12 cellular contexts compared by ENCODE assay signal in the genomic region with DNA sequence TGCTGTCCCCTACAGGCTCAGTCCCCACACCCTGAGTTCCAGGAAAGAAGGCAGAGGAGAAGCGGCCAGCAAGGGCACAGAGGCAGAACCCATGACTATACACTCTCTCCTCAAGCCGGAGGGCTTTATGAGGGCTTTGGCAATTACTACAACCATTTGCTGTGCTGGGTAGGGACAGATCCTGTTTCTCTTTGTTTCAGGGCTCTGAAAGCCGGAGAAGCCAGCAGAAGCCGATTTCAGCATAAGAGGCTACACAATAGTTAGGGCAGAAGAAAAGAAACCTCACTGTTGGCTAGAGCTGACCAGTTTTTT. TPM values are rescaled to one million over a fixed set of nuclear protein-coding genes. Genes with fewer than 3 reads are reported as not detected.
DNase-seq lines count a peak whose midpoint lies in the region; ATAC-seq and TF ChIP-seq lines count a peak whose summit lies in the region.
"Had no signal": no experiment of that assay in that cellular context is flagged by ENCODE, and none has a peak within 500 bp of the region (broad histone marks: within the 10 kb centered on the region; RNA-seq: fewer than 3 reads in every experiment).

No MANE protein-coding gene starts in this region.

- peak overlapping the region; percentile 76 for H2BK5ac ChIP-seq in neuronal stem cell (ENCODE audit: low read length)

- H2BK15ac ChIP-seq in neuronal stem cell (ENCODE audit: low read length): peak overlapping the region; percentile 86

- TF ChIP-seq CTCF in left ventricle myocardium inferior (IDR thresholded peaks at IDR 0.05; ENCODE audit: borderline replicate concordance): no peak
- no peak for TF ChIP-seq CTCF in vagina (IDR thresholded peaks at IDR 0.05)

- no peak overlapping the region for H4K8ac ChIP-seq in neuronal stem cell (ENCODE audit: low read depth, low read length)

- no peak overlapping the region for H2AFZ ChIP-seq in neuronal stem cell (ENCODE audit: low read length)

- ATAC-seq in left ventricle myocardium superior: no peak
- ATAC-seq in GM21529 (IDR thresholded peaks at IDR 0.05; ENCODE audit: unreplicated experiment): no peak
- no peak for ATAC-seq in GM18861 (IDR thresholded peaks at IDR 0.05; ENCODE audit: unreplicated experiment)

- H3K4me1 ChIP-seq in left ventricle myocardium inferior: peaks cover 60% of the 10 kb centered on the region
- H3K4me1 ChIP-seq in neuronal stem cell (ENCODE audit: control insufficient read depth in 2 of 2, insufficient read depth in 1 of 2, low read depth in 1 of 2, low read length in 2 of 2): peaks cover 21 to 40% of the 10 kb centered on the region in 2 donors
- peaks cover 60% of the 10 kb centered on the region for H3K4me1 ChIP-seq in vagina

- no peak for TF ChIP-seq POLR2A in vagina (IDR thresholded peaks at IDR 0.05)

- H3K4ac ChIP-seq in neuronal stem cell (ENCODE audit: low read length): peak overlapping the region; percentile 99

- H3K4me3 ChIP-seq in left ventricle myocardium inferior (no peak overlapping the region), neuronal stem cell (ENCODE audit: low read length in 2 of 2) (no peak overlapping the region), vagina (no peak overlapping the region)

- no peaks in the 10 kb centered on the region for H3K9me3 ChIP-seq in left ventricle myocardium inferior (replicated peaks)
- no peaks in the 10 kb centered on the region for H3K9me3 ChIP-seq in neuronal stem cell (replicated peaks in 1 of 2; ENCODE audit: control insufficient read depth in 2 of 2, insufficient read depth in 1 of 2, low read depth in 1 of 2, low read length in 2 of 2)
- H3K9me3 ChIP-seq in vagina: no peaks in the 10 kb centered on the region

- no peaks in the 10 kb centered on the region for H3K27me3 ChIP-seq in left ventricle myocardium inferior (ENCODE audit: low read depth)
- H3K27me3 ChIP-seq in neuronal stem cell (ENCODE audit: control insufficient read depth in 3 of 3, insufficient read depth in 3 of 3, low read depth in 1 of 3, low read length in 3 of 3): no peaks in the 10 kb centered on the region
- no peaks in the 10 kb centered on the region for H3K27me3 ChIP-seq in vagina

- WGBS in neuronal stem cell (ENCODE audit: extremely low coverage in 2 of 2, insufficient read length in 2 of 2, insufficient replicate concordance in 1 of 2), 2 donors: no CpG with 5 or more reads among the region's 4 CpGs

- H3K4me2 ChIP-seq in neuronal stem cell (ENCODE audit: insufficient read depth, low read length, poor library complexity, severe bottlenecking): no peak overlapping the region

- peaks cover 51% of the 10 kb centered on the region for H3K36me3 ChIP-seq in left ventricle myocardium inferior
- H3K36me3 ChIP-seq in neuronal stem cell (replicated peaks in 1 of 2; ENCODE audit: control insufficient read depth in 2 of 2, insufficient read depth in 2 of 2, low read length in 2 of 2): peaks cover 11 to 56% of the 10 kb centered on the region in 2 donors
- H3K36me3 ChIP-seq in vagina: peaks cover 0 to 49% of the 10 kb centered on the region in 2 donors

- DNase-seq in left ventricle myocardium inferior (no peak), left ventricle myocardium superior (no peak), epithelial cell of prostate (ENCODE audit: low read depth, low spot score) (no peak), neuronal stem cell (ENCODE audit: low spot score) (no peak), vagina (ENCODE audit: extremely low spot score in 2 of 2) (no peak), GM19240 (ENCODE audit: insufficient read length, low spot score) (no peak)
- DNase-seq: NCI-H1436 treated with DMSO at 0.1 percent for 48 hours, RPMI8226 had no signal

- H3K27ac ChIP-seq in left ventricle myocardium inferior (replicated peaks) (peak overlapping the region; percentile 85), epithelial cell of prostate (peak overlapping the region; percentile 13), neuronal stem cell (replicated peaks; ENCODE audit: low read length) (peak overlapping the region; percentile 100), vagina (peak overlapping the region; percentile 68)

- intact Hi-C loops in left ventricle myocardium inferior (cut with micrococcal nuclease): no loop called here
- intact Hi-C loops in left ventricle myocardium superior (cut with micrococcal nuclease): no loop called here
- intact Hi-C loops in vagina (cut with DNase I): loop anchor here (5.0 kb wide), 1 partner anchor 81 kb away; no protein-coding TSS in a partner anchor

- peak overlapping the region; percentile 98 for H2AK5ac ChIP-seq in neuronal stem cell (ENCODE audit: low read depth, low read length)

- H2BK120ac ChIP-seq in neuronal stem cell (ENCODE audit: low read depth, low read length): no peak overlapping the region

- peak overlapping the region; percentile 88 for H4K91ac ChIP-seq in neuronal stem cell (ENCODE audit: low read depth, low read length, poor library complexity)

- no peak overlapping the region for H2BK12ac ChIP-seq in neuronal stem cell (ENCODE audit: low read length)

- peak overlapping the region; percentile 91 for H3K18ac ChIP-seq in neuronal stem cell (ENCODE audit: low read length)

- peak overlapping the region; percentile 80 for H3K9ac ChIP-seq in neuronal stem cell (ENCODE audit: low read depth, low read length, poor library complexity)

- H3K79me1 ChIP-seq in neuronal stem cell (ENCODE audit: low read depth, low read length): no peaks in the 10 kb centered on the region

- peak overlapping the region; percentile 26 for H3K23ac ChIP-seq in neuronal stem cell (ENCODE audit: low read depth, low read length, poor library complexity)

- H3K14ac ChIP-seq in neuronal stem cell (ENCODE audit: low read length): no peak overlapping the region

RNA-seq across cellular contexts. Expression of a gene that starts 13.9 kb away (rescaled TPM):
- total RNA-seq in left ventricle myocardium inferior (0.16 TPM), left ventricle myocardium superior (0.12 TPM), vagina (0.74 TPM)
- polyA plus RNA-seq in neuronal stem cell (2013, experiment 1 of 2): 7.5 TPM
- 7.8 TPM for polyA plus RNA-seq in neuronal stem cell (2013, experiment 2 of 2)

RNA-seq across cellular contexts. Expression of a gene that starts 23.2 kb away (rescaled TPM):
- total RNA-seq in left ventricle myocardium inferior: not detected
- not detected for total RNA-seq in left ventricle myocardium superior
- 0.07 TPM for polyA plus RNA-seq in neuronal stem cell (2013, experiment 1 of 2)
- polyA plus RNA-seq in neuronal stem cell (2013, experiment 2 of 2): 0.10 TPM
- total RNA-seq in vagina: 7.6 TPM
- total RNA-seq: posterior vena cava had no signal
- polyA plus RNA-seq: BJ had no signal

RNA-seq across cellular contexts. Expression of a gene that starts 31.7 kb away (rescaled TPM):
- total RNA-seq in left ventricle myocardium inferior: 27.3 TPM
- total RNA-seq in left ventricle myocardium superior: 19.3 TPM
- polyA plus RNA-seq in neuronal stem cell (2013, experiment 1 of 2): not detected
- polyA plus RNA-seq in neuronal stem cell (2013, experiment 2 of 2): not detected
- total RNA-seq in vagina: 1.7 TPM
- polyA plus RNA-seq: BJ had no signal

RNA-seq across cellular contexts. Expression of a gene that starts 39.5 kb away (rescaled TPM):
- 45.2 TPM for total RNA-seq in left ventricle myocardium inferior
- 46.6 TPM for total RNA-seq in left ventricle myocardium superior
- polyA plus RNA-seq in neuronal stem cell (2013, experiment 1 of 2): 8.4 TPM
- 8.3 TPM for polyA plus RNA-seq in neuronal stem cell (2013, experiment 2 of 2)
- 149 TPM for total RNA-seq in vagina

Comparison
In these comparisons a context has a peak if more than half of its experiments do, and no peak if none do; other contexts are left out.
1. H3K27ac ChIP-seq: peak in every context shown above with its lines; median percentile 100 in neuronal stem cell; 85 in left ventricle myocardium inferior; 68 in vagina; 13 in epithelial cell of prostate.